In the genomic region with DNA sequence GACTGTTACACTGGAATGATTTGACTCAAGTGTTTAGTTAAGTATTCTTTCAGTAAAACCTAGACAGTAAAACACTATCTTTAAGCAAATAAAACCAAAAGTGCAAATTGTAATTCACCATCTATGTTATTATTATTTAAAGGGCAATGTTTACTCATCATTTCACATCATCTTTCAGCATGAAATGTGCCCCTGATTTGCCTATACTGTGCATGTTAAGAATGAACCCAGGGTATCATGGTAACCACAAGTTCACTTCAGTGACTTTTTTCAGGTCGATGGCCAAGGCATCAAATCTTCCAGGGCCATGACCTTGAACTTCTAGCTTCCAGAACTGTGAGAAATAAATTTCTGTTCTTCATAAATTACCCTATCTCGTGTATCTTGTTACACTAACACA, we compare ENCODE assay signal across 22 cellular contexts. TPM values are rescaled to one million over a fixed set of nuclear protein-coding genes. Genes with fewer than 3 reads are reported as not detected.
A peak's percentile ranks its signal among the peaks of the same experiment; 100 is the strongest.
DNase-seq lines count a peak whose midpoint lies in the region; ATAC-seq, FAIRE-seq and TF ChIP-seq lines count a peak whose summit lies in the region.
"Had no signal": no experiment of that assay in that cellular context is flagged by ENCODE, and none has a peak within 500 bp of the region (broad histone marks: within the 10 kb centered on the region; RNA-seq: fewer than 3 reads in every experiment).

No MANE protein-coding gene starts in this region.

- H3K36me3 ChIP-seq in esophagus squamous epithelium (no peaks in the 10 kb centered on the region), pancreas (no peaks in the 10 kb centered on the region), gastrocnemius medialis (no peaks in the 10 kb centered on the region)

- intact Hi-C loops in activated B cell treated with CpG ODN at 0.5 μM for 24 hours (cut with micrococcal nuclease) (no loop called here), esophagus squamous epithelium (cut with DNase I) (no loop called here), pancreas (cut with DNase I) (no loop called here), gastrocnemius medialis (cut with DNase I; ENCODE audit: low total_unique reads) (no loop called here)

- no peaks in the 10 kb centered on the region for H3K9me3 ChIP-seq in esophagus squamous epithelium
- no peaks in the 10 kb centered on the region for H3K9me3 ChIP-seq in pancreas
- no peaks in the 10 kb centered on the region for H3K9me3 ChIP-seq in gastrocnemius medialis
- H3K9me3 ChIP-seq: BLaER1 treated with 17β-estradiol and CSF1 and Interleukin-3, amounts not matched to agents 10 nM and 100 nM had no signal

- H3K4me3 Mint-ChIP-seq in activated naive CD8-positive, alpha-beta T cell treated with anti-CD3 and anti-CD28 coated beads, Interleukin-2, amount 50 U/mL, for 24 hours = no peak overlapping the region
- H3K4me3 Mint-ChIP-seq in activated naive CD8-positive, alpha-beta T cell treated with anti-CD3 and anti-CD28 coated beads for 36 hours = no peak overlapping the region
- peak overlapping the region; percentile 5 for H3K4me3 Mint-ChIP-seq in activated B cell treated with CpG ODN at 0.5 μM for 24 hours
- H3K4me3 Mint-ChIP-seq: CD8-positive, alpha-beta memory T cell; HFFc6 had no signal

- H3K27ac ChIP-seq in esophagus squamous epithelium = peak overlapping the region in 3 of 4 donors; percentile 54 to 71 (median 63)
- no peak overlapping the region for H3K27ac ChIP-seq in pancreas
- H3K27ac ChIP-seq in gastrocnemius medialis = no peak overlapping the region

- WGBS in esophagus squamous epithelium, 2 donors = 80 to 87% methylated on average over 2 of the region's 2 CpGs
- WGBS in pancreas, 2 donors = 45 to 65% methylated on average over 2 of the region's 2 CpGs

- H3K27me3 ChIP-seq in esophagus squamous epithelium = no peaks in the 10 kb centered on the region
- no peaks in the 10 kb centered on the region for H3K27me3 ChIP-seq in pancreas
- no peaks in the 10 kb centered on the region for H3K27me3 ChIP-seq in gastrocnemius medialis
- H3K27me3 ChIP-seq: BLaER1 treated with 17β-estradiol and CSF1 and Interleukin-3, amounts not matched to agents 10 nM and 100 nM had no signal

- H3K36me3 Mint-ChIP-seq in activated naive CD8-positive, alpha-beta T cell treated with anti-CD3 and anti-CD28 coated beads, Interleukin-2, amount 50 U/mL, for 24 hours (ENCODE audit: low read depth) = peaks cover 2% of the 10 kb centered on the region
- H3K36me3 Mint-ChIP-seq in activated naive CD8-positive, alpha-beta T cell treated with anti-CD3 and anti-CD28 coated beads for 36 hours = no peaks in the 10 kb centered on the region
- H3K36me3 Mint-ChIP-seq in activated B cell treated with CpG ODN at 0.5 μM for 24 hours (ENCODE audit: low read depth) = peaks cover 25% of the 10 kb centered on the region

- CTCF ChIA-PET in activated B cell treated with CpG ODN at 0.5 μM for 24 hours (lab: Charles Lee) = interaction anchor here (3.6 to 6.0 kb wide), 2 partner anchors 20 to 49 kb away, joined by 18 to 20 read pairs; a partner anchor contains a TSS

- peak; percentile 47 for ATAC-seq in activated naive CD8-positive, alpha-beta T cell treated with anti-CD3 and anti-CD28 coated beads, Interleukin-2, amount 50 U/mL, for 24 hours
- ATAC-seq in activated B cell treated with CpG ODN at 0.5 μM for 24 hours (ENCODE audit: low read depth) = no peak
- ATAC-seq in pancreas = no peak
- ATAC-seq in GM21529 (IDR thresholded peaks at IDR 0.05; ENCODE audit: unreplicated experiment) = no peak
- no peak for ATAC-seq in gastrocnemius medialis

- DNase-seq in activated naive CD8-positive, alpha-beta T cell treated with anti-CD3 and anti-CD28 coated beads, Interleukin-2, amount 50 U/mL, for 24 hours = no peak
- DNase-seq in activated naive CD8-positive, alpha-beta T cell treated with anti-CD3 and anti-CD28 coated beads for 36 hours = no peak
- DNase-seq in activated B cell treated with CpG ODN at 0.5 μM for 24 hours (no peak), esophagus squamous epithelium (lab: John Stamatoyannopoulos, UW) (no peak), pancreas (no peak), gastrocnemius medialis (no peak), 8988T (no peak)
- DNase-seq: CD8-positive, alpha-beta memory T cell; DMS79 treated with DMSO at 0.1 percent for 48 hours; HFFc6; KBM-7; NCI-H1048; NCI-H146; NCI-H2081; NCI-H748 treated with DMSO at 0.1 percent for 48 hours had no signal

- TF ChIP-seq POLR2A in esophagus squamous epithelium (IDR thresholded peaks at IDR 0.05) (no peak), gastrocnemius medialis (IDR thresholded peaks at IDR 0.05) (no peak)

- no peaks in the 10 kb centered on the region for H3K27me3 Mint-ChIP-seq in activated naive CD8-positive, alpha-beta T cell treated with anti-CD3 and anti-CD28 coated beads, Interleukin-2, amount 50 U/mL, for 24 hours
- no peaks in the 10 kb centered on the region for H3K27me3 Mint-ChIP-seq in activated naive CD8-positive, alpha-beta T cell treated with anti-CD3 and anti-CD28 coated beads for 36 hours
- H3K27me3 Mint-ChIP-seq in activated B cell treated with CpG ODN at 0.5 μM for 24 hours = no peaks in the 10 kb centered on the region
- H3K27me3 Mint-ChIP-seq: CD8-positive, alpha-beta memory T cell had no signal

- no peaks in the 10 kb centered on the region for H3K9me3 Mint-ChIP-seq in activated naive CD8-positive, alpha-beta T cell treated with anti-CD3 and anti-CD28 coated beads, Interleukin-2, amount 50 U/mL, for 24 hours
- H3K9me3 Mint-ChIP-seq in activated naive CD8-positive, alpha-beta T cell treated with anti-CD3 and anti-CD28 coated beads for 36 hours = no peaks in the 10 kb centered on the region
- H3K9me3 Mint-ChIP-seq in activated B cell treated with CpG ODN at 0.5 μM for 24 hours = no peaks in the 10 kb centered on the region
- H3K9me3 Mint-ChIP-seq: CD8-positive, alpha-beta memory T cell; HFFc6 had no signal

- in situ Hi-C loops in gastrocnemius medialis (cut with MboI; ENCODE audit: low sequenced_read_pairs in 4 of 4) = no loop called here

- H3K27ac Mint-ChIP-seq in activated naive CD8-positive, alpha-beta T cell treated with anti-CD3 and anti-CD28 coated beads, Interleukin-2, amount 50 U/mL, for 24 hours = no peak overlapping the region
- no peak overlapping the region for H3K27ac Mint-ChIP-seq in activated naive CD8-positive, alpha-beta T cell treated with anti-CD3 and anti-CD28 coated beads for 36 hours
- peak overlapping the region; percentile 99 for H3K27ac Mint-ChIP-seq in activated B cell treated with CpG ODN at 0.5 μM for 24 hours
- H3K27ac Mint-ChIP-seq: HFFc6 had no signal

- TF ChIP-seq CTCF in activated B cell treated with CpG ODN at 0.5 μM for 24 hours (IDR thresholded peaks at IDR 0.05) (no peak), esophagus squamous epithelium (IDR thresholded peaks at IDR 0.05) (no peak), pancreas (IDR thresholded peaks at IDR 0.05) (no peak), gastrocnemius medialis (IDR thresholded peaks at IDR 0.05 in 4 of 5, conservative IDR thresholded peaks at IDR 0.05 in 1 of 5) (no peak)

- FAIRE-seq in pancreas (lab: Jason Lieb, UNC) = no peak
- FAIRE-seq: A204.1, D721Med, G401.6, GM12892 had no signal

- peaks cover 25% of the 10 kb centered on the region for H3K4me1 Mint-ChIP-seq in activated naive CD8-positive, alpha-beta T cell treated with anti-CD3 and anti-CD28 coated beads, Interleukin-2, amount 50 U/mL, for 24 hours
- peaks cover 17% of the 10 kb centered on the region for H3K4me1 Mint-ChIP-seq in activated naive CD8-positive, alpha-beta T cell treated with anti-CD3 and anti-CD28 coated beads for 36 hours
- H3K4me1 Mint-ChIP-seq in activated B cell treated with CpG ODN at 0.5 μM for 24 hours = peaks cover 80% of the 10 kb centered on the region

- peaks cover 9 to 57% (median 11%) of the 10 kb centered on the region in 3 donors for H3K4me1 ChIP-seq in esophagus squamous epithelium
- no peaks in the 10 kb centered on the region for H3K4me1 ChIP-seq in pancreas
- peaks cover 0 to 8% of the 10 kb centered on the region in 2 donors for H3K4me1 ChIP-seq in gastrocnemius medialis

- POLR2A ChIA-PET in activated B cell treated with CpG ODN at 0.5 μM for 24 hours (lab: Charles Lee) = interaction anchor here (0.6 to 4.3 kb wide), 5 partner anchors 19 to 378 kb away, joined by 3 to 29 read pairs (median 4); a partner anchor contains a TSS

- no peak overlapping the region for H3K4me3 ChIP-seq in esophagus squamous epithelium
- H3K4me3 ChIP-seq in pancreas = no peak overlapping the region
- no peak overlapping the region for H3K4me3 ChIP-seq in gastrocnemius medialis
- H3K4me3 ChIP-seq: BLaER1 treated with 17β-estradiol and CSF1 and Interleukin-3, amounts not matched to agents 10 nM and 100 nM had no signal

RNA-seq across cellular contexts. Expression of a gene that starts 2.1 kb away (rescaled TPM):
- 1 to 10 TPM; 1.9 to 2.1 TPM for total RNA-seq in activated naive CD8-positive, alpha-beta T cell treated with anti-CD3 and anti-CD28 coated beads for 36 hours
- 95.6 and 101 TPM in 2 replicates for total RNA-seq in activated B cell treated with CpG ODN at 0.5 μM for 24 hours
- total RNA-seq in esophagus squamous epithelium = 1 to 10 TPM in 1 of 4 donors, under 1 TPM in 3; 0.34 to 3.6 (median 0.74) TPM
- under 1 TPM in 2 of 6 donors, not detected in 4; 0.21 to 0.87 TPM for total RNA-seq in pancreas
- under 1 TPM; 0.38 to 0.53 TPM for polyA plus RNA-seq in pancreas
- under 1 TPM in 3 of 4 donors, not detected in 1; 0.22 to 0.72 (median 0.36) TPM for total RNA-seq in gastrocnemius medialis
- total RNA-seq: H4 had no signal

RNA-seq across cellular contexts. Expression of a gene that starts 19.7 kb away (rescaled TPM):
- 100 to 1,000 TPM; 216 to 226 TPM for total RNA-seq in activated naive CD8-positive, alpha-beta T cell treated with anti-CD3 and anti-CD28 coated beads for 36 hours
- 141 and 172 TPM in 2 replicates for total RNA-seq in activated B cell treated with CpG ODN at 0.5 μM for 24 hours
- total RNA-seq in esophagus squamous epithelium = 10 to 100 TPM; 25.4 to 28.3 (median 26.7) TPM
- 10 to 100 TPM in 4 of 6 donors, 1 to 10 TPM in 2; 5.0 to 23.1 (median 12.2) TPM for total RNA-seq in pancreas
- polyA plus RNA-seq in pancreas = 10 to 100 TPM in 1 of 2 donors, 1 to 10 TPM in 1; 8.8 to 16.9 TPM
- total RNA-seq in gastrocnemius medialis = 1 to 10 TPM; 2.5 to 7.1 (median 4.1) TPM

RNA-seq across cellular contexts. Expression of a gene that starts 25.0 kb away (rescaled TPM):
- 100 to 1,000 TPM; 385 to 393 TPM for total RNA-seq in activated naive CD8-positive, alpha-beta T cell treated with anti-CD3 and anti-CD28 coated beads for 36 hours
- total RNA-seq in activated B cell treated with CpG ODN at 0.5 μM for 24 hours = 182 and 194 TPM in 2 replicates
- total RNA-seq in esophagus squamous epithelium = 100 to 1,000 TPM in 1 of 4 donors, 10 to 100 TPM in 3; 21.6 to 135 (median 42.2) TPM
- total RNA-seq in pancreas = 10 to 100 TPM in 5 of 6 donors, 1 to 10 TPM in 1; 7.4 to 40.2 (median 11.8) TPM
- polyA plus RNA-seq in pancreas = 10 to 100 TPM; 27.9 to 35.2 TPM
- 10 to 100 TPM in 2 of 4 donors, 1 to 10 TPM in 2; 7.0 to 20.2 (median 9.2) TPM for total RNA-seq in gastrocnemius medialis

RNA-seq across cellular contexts. Expression of a gene that starts 34.6 kb away (rescaled TPM):
- total RNA-seq in activated naive CD8-positive, alpha-beta T cell treated with anti-CD3 and anti-CD28 coated beads for 36 hours = 100 to 1,000 TPM; 337 to 356 TPM
- total RNA-seq in activated B cell treated with CpG ODN at 0.5 μM for 24 hours (148 and 151 TPM in 2 replicates), esophagus squamous epithelium (10 to 100 TPM; 31.7 to 95.5 (median 40.3) TPM), pancreas (10 to 100 TPM in 5 of 6 donors, 1 to 10 TPM in 1; 7.8 to 32.1 (median 11.6) TPM), gastrocnemius medialis (10 to 100 TPM; 13.2 to 26.7 (median 19.0) TPM)
- 10 to 100 TPM; 18.8 to 28.5 TPM for polyA plus RNA-seq in pancreas

RNA-seq across cellular contexts. Expression of a gene that starts 35.1 kb away (rescaled TPM):
- 100 to 1,000 TPM; 315 to 316 TPM for total RNA-seq in activated naive CD8-positive, alpha-beta T cell treated with anti-CD3 and anti-CD28 coated beads for 36 hours
- total RNA-seq in activated B cell treated with CpG ODN at 0.5 μM for 24 hours (198 and 223 TPM in 2 replicates), esophagus squamous epithelium (10 to 100 TPM in 2 of 4 donors, 1 to 10 TPM in 2; 5.2 to 93.7 (median 12.0) TPM), pancreas (10 to 100 TPM in 2 of 6 donors, 1 to 10 TPM in 4; 5.1 to 18.1 (median 5.8) TPM), gastrocnemius medialis (10 to 100 TPM in 1 of 4 donors, 1 to 10 TPM in 3; 1.4 to 11.3 (median 6.1) TPM)
- 10 to 100 TPM in 1 of 2 donors, 1 to 10 TPM in 1; 8.3 to 13.7 TPM for polyA plus RNA-seq in pancreas

Comparison
In these comparisons a context has a peak if more than half of its experiments do, and no peak if none do; other contexts are left out.
1. H3K27ac ChIP-seq: peak in esophagus squamous epithelium (3 of 4); none in pancreas (0 of 4) and gastrocnemius medialis (0 of 4).
2. RNA of a gene that starts 2.1 kb away (total RNA-seq): 95.6 to 101 TPM in activated B cell treated with CpG ODN at 0.5 μM for 24 hours; 1.9 to 2.1 TPM in activated naive CD8-positive, alpha-beta T cell treated with anti-CD3 and anti-CD28 coated beads for 36 hours, 0.34 to 3.6 TPM in esophagus squamous epithelium, 0.22 to 0.72 TPM in gastrocnemius medialis and 0.21 to 0.87 TPM in pancreas; every median in the first group is over 10 times any median in the second.